ENCODE assay signal across 1 cellular context in the genomic region with DNA sequence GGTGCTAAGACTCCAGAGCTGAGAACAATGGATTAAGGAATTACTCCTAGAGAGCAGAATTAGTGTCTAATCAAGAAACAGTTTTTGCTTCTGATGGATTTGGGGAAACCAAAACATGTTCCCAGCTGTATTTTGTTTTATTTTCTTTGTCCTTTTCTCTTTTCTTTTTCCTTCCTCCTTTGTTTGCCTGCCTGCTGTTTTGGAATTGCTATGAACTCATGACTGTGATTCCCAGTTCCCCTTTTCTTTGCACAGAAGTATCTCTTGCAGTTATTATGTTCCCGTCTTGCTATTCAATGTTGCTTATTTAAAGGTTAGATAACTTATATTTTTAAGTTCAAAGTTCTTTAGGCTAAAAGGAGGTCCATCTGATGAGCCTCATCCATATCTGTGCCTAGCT.
TF ChIP-seq lines count a peak whose summit lies in the region.

No MANE protein-coding gene starts in this region.

TF ChIP-seq in GM12878, 131 proteins besides CTCF, POLR2A, EP300 and RAD21 (continued from another document):
- TF ChIP-seq, protein P1, sequence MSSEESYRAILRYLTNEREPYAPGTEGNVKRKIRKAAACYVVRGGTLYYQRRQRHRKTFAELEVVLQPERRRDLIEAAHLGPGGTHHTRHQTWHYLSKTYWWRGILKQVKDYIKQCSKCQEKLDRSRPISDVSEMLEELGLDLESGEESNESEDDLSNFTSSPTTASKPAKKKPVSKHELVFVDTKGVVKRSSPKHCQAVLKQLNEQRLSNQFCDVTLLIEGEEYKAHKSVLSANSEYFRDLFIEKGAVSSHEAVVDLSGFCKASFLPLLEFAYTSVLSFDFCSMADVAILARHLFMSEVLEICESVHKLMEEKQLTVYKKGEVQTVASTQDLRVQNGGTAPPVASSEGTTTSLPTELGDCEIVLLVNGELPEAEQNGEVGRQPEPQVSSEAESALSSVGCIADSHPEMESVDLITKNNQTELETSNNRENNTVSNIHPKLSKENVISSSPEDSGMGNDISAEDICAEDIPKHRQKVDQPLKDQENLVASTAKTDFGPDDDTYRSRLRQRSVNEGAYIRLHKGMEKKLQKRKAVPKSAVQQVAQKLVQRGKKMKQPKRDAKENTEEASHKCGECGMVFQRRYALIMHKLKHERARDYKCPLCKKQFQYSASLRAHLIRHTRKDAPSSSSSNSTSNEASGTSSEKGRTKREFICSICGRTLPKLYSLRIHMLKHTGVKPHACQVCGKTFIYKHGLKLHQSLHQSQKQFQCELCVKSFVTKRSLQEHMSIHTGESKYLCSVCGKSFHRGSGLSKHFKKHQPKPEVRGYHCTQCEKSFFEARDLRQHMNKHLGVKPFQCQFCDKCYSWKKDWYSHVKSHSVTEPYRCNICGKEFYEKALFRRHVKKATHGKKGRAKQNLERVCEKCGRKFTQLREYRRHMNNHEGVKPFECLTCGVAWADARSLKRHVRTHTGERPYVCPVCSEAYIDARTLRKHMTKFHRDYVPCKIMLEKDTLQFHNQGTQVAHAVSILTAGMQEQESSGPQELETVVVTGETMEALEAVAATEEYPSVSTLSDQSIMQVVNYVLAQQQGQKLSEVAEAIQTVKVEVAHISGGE (CRISPR knock-in tag; IDR thresholded peaks at IDR 0.05) = no peak
- TF ChIP-seq, protein P2, sequence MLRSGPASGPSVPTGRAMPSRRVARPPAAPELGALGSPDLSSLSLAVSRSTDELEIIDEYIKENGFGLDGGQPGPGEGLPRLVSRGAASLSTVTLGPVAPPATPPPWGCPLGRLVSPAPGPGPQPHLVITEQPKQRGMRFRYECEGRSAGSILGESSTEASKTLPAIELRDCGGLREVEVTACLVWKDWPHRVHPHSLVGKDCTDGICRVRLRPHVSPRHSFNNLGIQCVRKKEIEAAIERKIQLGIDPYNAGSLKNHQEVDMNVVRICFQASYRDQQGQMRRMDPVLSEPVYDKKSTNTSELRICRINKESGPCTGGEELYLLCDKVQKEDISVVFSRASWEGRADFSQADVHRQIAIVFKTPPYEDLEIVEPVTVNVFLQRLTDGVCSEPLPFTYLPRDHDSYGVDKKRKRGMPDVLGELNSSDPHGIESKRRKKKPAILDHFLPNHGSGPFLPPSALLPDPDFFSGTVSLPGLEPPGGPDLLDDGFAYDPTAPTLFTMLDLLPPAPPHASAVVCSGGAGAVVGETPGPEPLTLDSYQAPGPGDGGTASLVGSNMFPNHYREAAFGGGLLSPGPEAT (IDR thresholded peaks at IDR 0.05; ENCODE audit: low read depth) = peak; percentile 41; the same call in 1 of the 2 replicates
- TF ChIP-seq, protein P3, sequence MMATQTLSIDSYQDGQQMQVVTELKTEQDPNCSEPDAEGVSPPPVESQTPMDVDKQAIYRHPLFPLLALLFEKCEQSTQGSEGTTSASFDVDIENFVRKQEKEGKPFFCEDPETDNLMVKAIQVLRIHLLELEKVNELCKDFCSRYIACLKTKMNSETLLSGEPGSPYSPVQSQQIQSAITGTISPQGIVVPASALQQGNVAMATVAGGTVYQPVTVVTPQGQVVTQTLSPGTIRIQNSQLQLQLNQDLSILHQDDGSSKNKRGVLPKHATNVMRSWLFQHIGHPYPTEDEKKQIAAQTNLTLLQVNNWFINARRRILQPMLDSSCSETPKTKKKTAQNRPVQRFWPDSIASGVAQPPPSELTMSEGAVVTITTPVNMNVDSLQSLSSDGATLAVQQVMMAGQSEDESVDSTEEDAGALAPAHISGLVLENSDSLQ (IDR thresholded peaks at IDR 0.05) = no peak
- peak; percentile 89 for TF ChIP-seq SPI1 (IDR thresholded peaks at IDR 0.05; ENCODE audit: borderline replicate concordance, insufficient read depth, low read depth, low read length)
TF ChIP-seq in GM12878: peak in this region for 7.
